ENCODE assay signal across 19 cellular contexts in the genomic region with DNA sequence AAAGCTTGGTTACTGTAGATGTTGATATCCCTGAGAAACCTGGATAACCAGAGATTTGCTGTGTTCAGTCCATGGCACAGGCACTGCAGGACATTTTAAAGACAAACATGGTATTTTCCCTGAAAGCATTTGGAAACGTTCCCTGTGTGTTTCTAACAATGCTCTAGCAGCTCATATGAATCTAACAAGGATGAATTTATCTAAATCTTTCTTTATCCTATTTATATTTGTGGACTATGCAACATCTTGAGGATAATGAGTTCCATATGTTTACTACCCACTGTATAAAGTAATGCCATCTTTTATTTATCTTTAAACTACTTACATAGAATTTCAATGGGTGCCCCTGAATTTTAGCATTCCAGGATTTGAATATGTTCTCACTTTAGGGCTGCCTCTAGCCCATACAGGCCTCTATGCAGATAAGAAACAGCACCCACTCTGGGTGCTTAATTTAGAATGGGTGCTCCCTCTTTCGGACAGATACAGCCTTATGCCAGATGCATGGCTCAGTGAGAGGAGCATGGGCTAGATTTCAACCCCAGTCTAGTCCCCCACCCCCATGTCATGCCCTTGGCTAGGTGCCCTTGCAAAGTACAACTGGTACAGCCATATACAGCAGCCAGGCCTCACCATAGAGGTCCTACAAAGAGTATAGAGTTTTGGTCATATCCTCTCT. TPM values are rescaled to one million over a fixed set of nuclear protein-coding genes. Genes with fewer than 3 reads are reported as not detected.
DNase-seq lines count a peak whose midpoint lies in the region; ATAC-seq and TF ChIP-seq lines count a peak whose summit lies in the region.
"Had no signal": no experiment of that assay in that cellular context is flagged by ENCODE, and none has a peak within 500 bp of the region (broad histone marks: within the 10 kb centered on the region; RNA-seq: fewer than 3 reads in every experiment).

No MANE protein-coding gene starts in this region.

- WGBS in IMR-90 (ENCODE audit: extremely low coverage in 2 of 2, insufficient read length in 1 of 2), 2 experiments = no CpG with 5 or more reads among the region's 2 CpGs

- H2BK20ac ChIP-seq in IMR-90 (ENCODE audit: low read depth, low read length) = no peak overlapping the region

- TF ChIP-seq CTCF in AG09319 (IDR thresholded peaks at IDR 0.05; ENCODE audit: low read depth, low read length) (no peak), IMR-90 (conservative IDR thresholded peaks at IDR 0.05; ENCODE audit: low read depth, low read length) (no peak), fibroblast of villous mesenchyme (IDR thresholded peaks at IDR 0.05; ENCODE audit: insufficient read depth, low read depth, low read length) (no peak)

- in situ Hi-C loops in IMR-90 (cut with MboI; ENCODE audit: low sequenced_read_pairs) = no loop called here

- H3K27ac Mint-ChIP-seq in naive thymus-derived CD4-positive, alpha-beta T cell = no peak overlapping the region
- H3K27ac Mint-ChIP-seq: CD4-positive, alpha-beta T cell had no signal

- no peak overlapping the region for H2AK5ac ChIP-seq in IMR-90 (ENCODE audit: low read depth, low read length)

- H4K5ac ChIP-seq in IMR-90 (ENCODE audit: low read depth, low read length) = no peak overlapping the region; the same call in 1 of the 2 replicates

- no peak overlapping the region for H2AK9ac ChIP-seq in IMR-90 (replicated peaks; ENCODE audit: low read depth, low read length, poor library complexity)

- no peak overlapping the region for H3K14ac ChIP-seq in IMR-90 (replicated peaks; ENCODE audit: low read depth, low read length)

- peaks cover 0 to 7% (median 0%) of the 10 kb centered on the region in 11 donors for H3K9me3 Mint-ChIP-seq in naive thymus-derived CD4-positive, alpha-beta T cell
- H3K9me3 Mint-ChIP-seq: CD4-positive, alpha-beta T cell had no signal

- POLR2A ChIA-PET in IMR-90 (lab: Charles Lee; ENCODE audit: unreplicated experiment) = no interaction called here
- POLR2A ChIA-PET in naive thymus-derived CD4-positive, alpha-beta T cell (lab: Charles Lee) = no interaction called here

- intact Hi-C loops in IMR-90 (cut with micrococcal nuclease) = loop anchor here (5.0 kb wide), 1 partner anchor 42 kb away; no protein-coding TSS in a partner anchor
- intact Hi-C loops in naive thymus-derived CD4-positive, alpha-beta T cell (cut with micrococcal nuclease) = no loop called here

- no peak overlapping the region; the same call in 1 of the 2 replicates for H3K18ac ChIP-seq in IMR-90 (ENCODE audit: low read depth, low read length)

- H3K4me1 ChIP-seq in IMR-90 (ENCODE audit: control insufficient read depth, insufficient read depth, low read length) (peaks cover 2% of the 10 kb centered on the region; the same call in 1 of the 2 replicates), adipocyte (ENCODE audit: control insufficient read depth, insufficient read depth, low read length) (no peaks in the 10 kb centered on the region)
- H3K4me1 ChIP-seq in naive thymus-derived CD4-positive, alpha-beta T cell (ENCODE audit: control insufficient read depth in 2 of 2, insufficient read depth in 2 of 2, low read length in 2 of 2) = no peaks in the 10 kb centered on the region
- H3K4me1 ChIP-seq: Peyer's patch had no signal

- H3K4me3 Mint-ChIP-seq in naive thymus-derived CD4-positive, alpha-beta T cell = no peak overlapping the region
- H3K4me3 Mint-ChIP-seq: CD4-positive, alpha-beta T cell had no signal

- H3K36me3 Mint-ChIP-seq in naive thymus-derived CD4-positive, alpha-beta T cell = peaks cover 0 to 6% (median 0%) of the 10 kb centered on the region in 5 donors

- H3K27ac ChIP-seq in IMR-90 (ENCODE audit: insufficient read depth, low read length) = no peak overlapping the region
- H3K27ac ChIP-seq in naive thymus-derived CD4-positive, alpha-beta T cell (ENCODE audit: low read depth, low read length) = no peak overlapping the region
- H3K27ac ChIP-seq: A549, KMS-11, Peyer's patch had no signal

- H3K9ac ChIP-seq in IMR-90 (ENCODE audit: low read depth, low read length) (no peak overlapping the region), adipocyte (ENCODE audit: low read length) (no peak overlapping the region)
- H3K9ac ChIP-seq: KMS-11 had no signal

- H3K4me2 ChIP-seq in IMR-90 (ENCODE audit: low read depth, low read length) = no peak overlapping the region
- H3K4me2 ChIP-seq: A549, KMS-11 had no signal

- no peak overlapping the region for H4K91ac ChIP-seq in IMR-90 (ENCODE audit: insufficient read depth, low read depth, low read length)

- no peak overlapping the region for H3K56ac ChIP-seq in IMR-90 (ENCODE audit: extremely low read depth, insufficient read depth, low read length)

- no peak overlapping the region for H3K4ac ChIP-seq in IMR-90 (ENCODE audit: low read depth, low read length)

- H4K8ac ChIP-seq in IMR-90 (ENCODE audit: low read depth in 2 of 2, low read length in 2 of 2) = no peak overlapping the region

- no peak overlapping the region for H2BK120ac ChIP-seq in IMR-90 (ENCODE audit: low read depth, low read length)

- H3K4me1 Mint-ChIP-seq in naive thymus-derived CD4-positive, alpha-beta T cell = no peaks in the 10 kb centered on the region

- H3K9me3 ChIP-seq in IMR-90 (ENCODE audit: control insufficient read depth, insufficient read depth, low read length) (no peaks in the 10 kb centered on the region), adipocyte (ENCODE audit: control insufficient read depth, low read length) (no peaks in the 10 kb centered on the region)
- H3K9me3 ChIP-seq in naive thymus-derived CD4-positive, alpha-beta T cell (ENCODE audit: control insufficient read depth in 2 of 3, low read length in 3 of 3) = no peaks in the 10 kb centered on the region
- H3K9me3 ChIP-seq: A549, MG63, Peyer's patch had no signal

- H3K23ac ChIP-seq in IMR-90 (ENCODE audit: low read depth, low read length) = no peak overlapping the region

- TF ChIP-seq RAD21 in IMR-90 (IDR thresholded peaks at IDR 0.05; ENCODE audit: low read length) = no peak

- ATAC-seq in IMR-90 (ENCODE audit: low read depth) (peak; percentile 17; the same call in 1 of the 2 replicates), HG03439 (IDR thresholded peaks at IDR 0.05; ENCODE audit: unreplicated experiment) (no peak), HG03571 (IDR thresholded peaks at IDR 0.05; ENCODE audit: unreplicated experiment) (no peak)
- no peak for ATAC-seq in naive thymus-derived CD4-positive, alpha-beta T cell

- H2BK5ac ChIP-seq in IMR-90 (ENCODE audit: low read depth, low read length, poor library complexity, severe bottlenecking) = no peak overlapping the region

- no TSS peak for BruUV-seq in IMR-90 (replicated peaks; lab: Mats Ljungman, UMichigan)

- no peak overlapping the region for H2BK15ac ChIP-seq in IMR-90 (ENCODE audit: low read depth, low read length)

- H4K20me1 ChIP-seq in IMR-90 (ENCODE audit: insufficient read depth, low read length) = no peaks in the 10 kb centered on the region

- no peak overlapping the region for H2AFZ ChIP-seq in IMR-90 (replicated peaks; ENCODE audit: low read length, poor library complexity)

- dilution Hi-C loops in IMR-90 (cut with HindIII; ENCODE audit: low sequenced_read_pairs, unreplicated experiment) = no loop called here

- H3K9me1 ChIP-seq in IMR-90 (ENCODE audit: insufficient read depth, low read length) = no peaks in the 10 kb centered on the region

- no peaks in the 10 kb centered on the region for H3K27me3 Mint-ChIP-seq in naive thymus-derived CD4-positive, alpha-beta T cell
- H3K27me3 Mint-ChIP-seq: CD4-positive, alpha-beta T cell had no signal

- peak; percentile 47 for DNase-seq in AG09319 (ENCODE audit: extremely low read depth, low read depth)
- no peak for DNase-seq in IMR-90
- DNase-seq in adipocyte (ENCODE audit: low read depth) = peak; percentile 74
- DNase-seq in fibroblast of villous mesenchyme (ENCODE audit: low read depth) = peak; percentile 19
- no peak for DNase-seq in naive thymus-derived CD4-positive, alpha-beta T cell
- DNase-seq: CD4-positive, alpha-beta T cell; DND-41; GOT3; MG63; NCI-H1092 treated with DMSO at 0.1 percent for 48 hours; NCI-H1694; NCI-H345; NCI-H748 treated with DMSO at 0.1 percent for 48 hours; Peyer's patch; SIG-M5 had no signal

- peaks cover 2% of the 10 kb centered on the region; the same call in 1 of the 2 replicates for H3K27me3 ChIP-seq in IMR-90 (ENCODE audit: control insufficient read depth, insufficient read depth, low read length)
- no peaks in the 10 kb centered on the region for H3K27me3 ChIP-seq in adipocyte (replicated peaks; ENCODE audit: control insufficient read depth, insufficient read depth, low read length)
- H3K27me3 ChIP-seq in naive thymus-derived CD4-positive, alpha-beta T cell (ENCODE audit: control insufficient read depth in 2 of 2, insufficient read depth in 2 of 2, low read length in 2 of 2) = no peaks in the 10 kb centered on the region
- H3K27me3 ChIP-seq: MG63, Peyer's patch had no signal

- no peak for TF ChIP-seq POLR2A in IMR-90 (IDR thresholded peaks at IDR 0.05; ENCODE audit: low read depth, low read length)

- H3K36me3 ChIP-seq in IMR-90 (ENCODE audit: control insufficient read depth, insufficient read depth, low read length) (no peaks in the 10 kb centered on the region), adipocyte (ENCODE audit: control insufficient read depth, insufficient read depth, low read length, severe bottlenecking) (no peaks in the 10 kb centered on the region)
- no peaks in the 10 kb centered on the region for H3K36me3 ChIP-seq in naive thymus-derived CD4-positive, alpha-beta T cell (ENCODE audit: control insufficient read depth in 2 of 3, insufficient read depth in 3 of 3, low read length in 3 of 3)
- H3K36me3 ChIP-seq: MG63, Peyer's patch had no signal

- CTCF ChIA-PET in IMR-90 (lab: Yijun Ruan, JAX) = no interaction called here
- CTCF ChIA-PET in naive thymus-derived CD4-positive, alpha-beta T cell (lab: Charles Lee) = no interaction called here

- H3K4me3 ChIP-seq in IMR-90 (ENCODE audit: insufficient read depth, low read depth, low read length) (no peak overlapping the region), adipocyte (ENCODE audit: low read length) (no peak overlapping the region), fibroblast of villous mesenchyme (ENCODE audit: low read depth, low read length) (no peak overlapping the region)
- no peak overlapping the region for H3K4me3 ChIP-seq in naive thymus-derived CD4-positive, alpha-beta T cell (ENCODE audit: low read length)
- H3K4me3 ChIP-seq: A549, MG63, Peyer's patch had no signal

- H3K79me1 ChIP-seq in IMR-90 (ENCODE audit: low read depth in 1 of 2, low read length in 2 of 2) = no peaks in the 10 kb centered on the region

TF ChIP-seq in IMR-90, 13 proteins besides CTCF, POLR2A, EP300 and RAD21 (continues in another document):
- TF ChIP-seq CEBPB (IDR thresholded peaks at IDR 0.05; ENCODE audit: low read depth, low read length) (no peak), MAFK (IDR thresholded peaks at IDR 0.05; ENCODE audit: low read depth, low read length) (no peak), RFX5 (IDR thresholded peaks at IDR 0.05; ENCODE audit: low read depth, low read length) (no peak)

RNA-seq across cellular contexts. Expression of a gene that starts 50.6 kb away (rescaled TPM):
- 1.3 and 2.2 TPM in 2 replicates for total RNA-seq in IMR-90 (2012; rRNA removed)
- 0.83 and 1.1 TPM in 2 replicates for polyA plus RNA-seq in IMR-90 (2012; rRNA removed)
- polyA plus RNA-seq in IMR-90 (2012; cell fraction: cytosol; rRNA removed) = 0.24 and 0.45 TPM in 2 replicates
- 0.12 and 0.85 TPM in 2 replicates for polyA plus RNA-seq in IMR-90 (2012; cell fraction: nucleus; rRNA removed; ENCODE audit: low replicate concordance)
- 3.9 and 5.6 TPM in 2 replicates for total RNA-seq in fibroblast of villous mesenchyme
- 10 to 100 TPM; 11.1 to 30.8 (median 18.4) TPM for total RNA-seq in naive thymus-derived CD4-positive, alpha-beta T cell
- 10 to 100 TPM; 10.0 to 13.4 TPM for polyA plus RNA-seq in naive thymus-derived CD4-positive, alpha-beta T cell

Comparison
In these comparisons a context has a peak if more than half of its experiments do, and no peak if none do; other contexts are left out.
1. DNase-seq: peak in AG09319 (single experiment), adipocyte (single experiment) and fibroblast of villous mesenchyme (single experiment); none in IMR-90 (single experiment) and naive thymus-derived CD4-positive, alpha-beta T cell (0 of 9).